1 cellular context compared by ENCODE assay signal in genomic region chr4:151097759-151098158, GRCh38.
TF ChIP-seq lines count a peak whose summit lies in the region.

No MANE protein-coding gene starts in this region.

TF ChIP-seq in GM12878, 131 proteins besides CTCF, POLR2A, EP300 and RAD21:
- no peak for TF ChIP-seq BCLAF1 (IDR thresholded peaks at IDR 0.05)
- TF ChIP-seq MEF2A (IDR thresholded peaks at IDR 0.05; ENCODE audit: insufficient read depth, low read depth, low read length) = no peak
- no peak for TF ChIP-seq ZZZ3 (IDR thresholded peaks at IDR 0.05; ENCODE audit: control insufficient read depth, insufficient read length, low read depth)
- TF ChIP-seq NFIC (IDR thresholded peaks at IDR 0.05; ENCODE audit: low read depth, low read length) = no peak
- no peak for TF ChIP-seq MYB (IDR thresholded peaks at IDR 0.05; ENCODE audit: borderline replicate concordance, low read depth, low read length)
- no peak for TF ChIP-seq ZNF274 (IDR thresholded peaks at IDR 0.05; ENCODE audit: insufficient read depth, insufficient read length)
- TF ChIP-seq ZBED1 (IDR thresholded peaks at IDR 0.05; ENCODE audit: borderline replicate concordance) = no peak
- TF ChIP-seq ZBTB40 (IDR thresholded peaks at IDR 0.05; ENCODE audit: borderline replicate concordance) = no peak
- TF ChIP-seq MXI1 (IDR thresholded peaks at IDR 0.05; ENCODE audit: low read depth, low read length) = no peak
- no peak for TF ChIP-seq CUX1 (IDR thresholded peaks at IDR 0.05; ENCODE audit: insufficient replicate concordance, low read depth, low read length)
- TF ChIP-seq ZSCAN29 (IDR thresholded peaks at IDR 0.05) = no peak
- TF ChIP-seq SMAD1 (IDR thresholded peaks at IDR 0.05; ENCODE audit: low read depth, partially characterized antibody) = no peak
- TF ChIP-seq MLLT1 (IDR thresholded peaks at IDR 0.05) = no peak
- TF ChIP-seq MEF2B (IDR thresholded peaks at IDR 0.05; ENCODE audit: partially characterized antibody, poor library complexity, severe bottlenecking) = no peak
- TF ChIP-seq ATF2 (IDR thresholded peaks at IDR 0.05; ENCODE audit: low read length) = no peak
- TF ChIP-seq SP1 (IDR thresholded peaks at IDR 0.05; ENCODE audit: low read depth, low read length) = no peak
- TF ChIP-seq E2F4 (IDR thresholded peaks at IDR 0.05; ENCODE audit: low read depth, low read length) = no peak
